8 cellular contexts compared by ENCODE assay signal in the genomic region with DNA sequence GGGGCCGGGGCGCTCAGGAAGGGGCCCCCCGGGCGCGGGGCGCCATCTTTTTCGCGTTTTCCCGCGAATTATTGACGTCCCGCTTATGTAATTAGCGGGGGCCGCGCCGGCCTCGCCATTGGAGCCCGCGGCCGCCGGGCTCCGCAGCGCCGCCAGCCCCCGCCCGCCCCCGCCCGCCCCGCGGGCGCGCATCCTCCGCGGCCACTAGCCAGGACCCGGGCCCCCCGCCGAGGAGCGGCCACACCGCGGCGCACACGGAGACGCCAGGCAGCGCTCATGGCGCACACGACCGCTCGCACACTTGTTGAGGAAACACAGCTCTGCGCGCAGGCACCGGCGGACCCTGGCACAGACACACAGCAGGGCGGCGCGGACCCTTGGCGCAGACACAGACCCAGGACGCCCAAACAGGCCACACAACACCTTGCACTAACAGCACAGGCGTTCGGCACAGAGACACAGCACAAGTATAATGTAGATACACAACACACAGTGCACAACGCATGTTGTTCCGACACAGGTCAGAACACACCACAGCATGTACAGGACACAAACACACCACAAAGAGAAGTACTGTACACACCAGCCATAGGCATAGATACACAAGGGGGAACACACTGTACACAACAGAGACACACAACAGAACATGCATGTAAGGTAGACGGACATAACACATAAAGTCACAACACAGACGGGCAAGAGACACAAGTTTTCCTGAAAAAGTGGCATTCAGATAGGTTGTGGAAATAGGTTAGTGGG. TPM values are rescaled to one million over a fixed set of nuclear protein-coding genes. Genes with fewer than 3 reads are reported as not detected.
DNase-seq lines count a peak whose midpoint lies in the region; ATAC-seq, FAIRE-seq and TF ChIP-seq lines count a peak whose summit lies in the region.

No MANE protein-coding gene starts in this region.

- in situ Hi-C loops in HepG2 (cut with HindIII; ENCODE audit: extremely low pct_ligation_motif_present, low pct_unique_long_range_greater_than_20kb), result no loop called here

- H3K4me2 ChIP-seq in HepG2 (ENCODE audit: low read depth, low read length), result peak overlapping the region; percentile 99

- H3K4me1 ChIP-seq in ACC112 (ENCODE audit: control insufficient read depth, insufficient read depth, low read length, unreplicated experiment) (peaks cover 39% of the 10 kb centered on the region), HepG2 (ENCODE audit: insufficient read depth, low read length) (peaks cover 45% of the 10 kb centered on the region)

- POLR2A ChIA-PET in HepG2 (lab: Yijun Ruan, JAX), result no interaction called here

- peak overlapping the region; percentile 84 for H3K9ac ChIP-seq in HepG2 (ENCODE audit: insufficient read depth, low read depth, low read length)

- ATAC-seq in GM18511 (IDR thresholded peaks at IDR 0.05; ENCODE audit: unreplicated experiment) (peak; percentile 46), HG03064 (IDR thresholded peaks at IDR 0.05; ENCODE audit: low read depth, unreplicated experiment) (peak; percentile 38), HepG2 (peak; percentile 57)

- peak; percentile 69 for TF ChIP-seq CTCF in HepG2 (CRISPR knock-in tag; IDR thresholded peaks at IDR 0.05)

- no peaks in the 10 kb centered on the region for H4K20me1 ChIP-seq in HepG2 (ENCODE audit: insufficient read depth, low read length)

- no peaks in the 10 kb centered on the region for H3K9me3 ChIP-seq in HepG2 (ENCODE audit: low read length)

- H2AFZ ChIP-seq in ACC112 (ENCODE audit: low read length, unreplicated experiment) (no peak overlapping the region), HepG2 (ENCODE audit: low read length) (peak overlapping the region; percentile 67)

- intact Hi-C loops in HepG2 (cut with micrococcal nuclease; ENCODE audit: unreplicated experiment), result loop anchor here (2.0 to 5.0 kb wide), 3 partner anchors 35 to 120 kb away; a partner anchor contains a TSS

- H3K27me3 ChIP-seq in ACC112 (ENCODE audit: insufficient read depth, low read length) (no peaks in the 10 kb centered on the region), HepG2 (ENCODE audit: control insufficient read depth in 1 of 2, insufficient read depth in 2 of 2, low read length in 2 of 2) (no peaks in the 10 kb centered on the region; a peak in 1 of 5 replicates)

- TF ChIP-seq EP300 in HepG2 (IDR thresholded peaks at IDR 0.05; ENCODE audit: low read depth in 2 of 2, low read length in 2 of 2), result no peak
- TF ChIP-seq EP300 in HepG2 (CRISPR knock-in tag; IDR thresholded peaks at IDR 0.05; ENCODE audit: borderline replicate concordance), result no peak

- WGBS in HepG2 (ENCODE audit: low lambda C conversion rate), result 9% methylated on average over 5 of the region's 63 CpGs

- peaks cover 12% of the 10 kb centered on the region; the same call in 1 of the 2 replicates for H3K36me3 ChIP-seq in ACC112 (ENCODE audit: insufficient read depth, low read length)
- peaks cover 8 to 24% of the 10 kb centered on the region in 2 experiments; a peak in 4 of 5 replicates for H3K36me3 ChIP-seq in HepG2 (replicated peaks in 1 of 2; ENCODE audit: control insufficient read depth in 1 of 2, insufficient read depth in 2 of 2, low read length in 2 of 2)

- peak; percentile 46 for FAIRE-seq in HepG2 (lab: Jason Lieb, UNC)

- H3K4me3 ChIP-seq in ACC112 (ENCODE audit: low read depth, low read length), result peak overlapping the region; percentile 76
- H3K4me3 ChIP-seq in HepG2 (replicated peaks in 1 of 3; ENCODE audit: insufficient read depth in 1 of 3, low read depth in 2 of 3, low read length in 3 of 3), result peak overlapping the region; percentile 55 to 89 (median 77)

- peak; percentile 31; the same call in 1 of the 2 replicates for TF ChIP-seq RAD21 in HepG2 (CRISPR knock-in tag; IDR thresholded peaks at IDR 0.05)

- peak; percentile 14 to 70; a peak in 3 of 4 replicates for TF ChIP-seq POLR2A in HepG2 (IDR thresholded peaks at IDR 0.05; ENCODE audit: insufficient read depth in 1 of 2, low read depth in 2 of 2, low read length in 2 of 2)

- DNase-seq in NCI-H2227 (lab: John Stamatoyannopoulos, UW; ENCODE audit: unreplicated experiment) (peak; percentile 88), dermis blood vessel endothelial cell (peak; percentile 81), HepG2 (ENCODE audit: low spot score) (peak; percentile 54)
- DNase-seq in activated CD4-positive, CD25-positive, alpha-beta regulatory T cell (lab: John Stamatoyannopoulos, UW), result peak in 3 of 4 experiments; percentile 49 to 64 (median 58)
- DNase-seq in stimulated activated CD4-positive, alpha-beta T cell treated with anti-CD3 and anti-CD28 coated beads, TNF-alpha, amount 100 ng/mL, for 48 hours (ENCODE audit: low read depth in 3 of 3), result peak; percentile 59 to 70 (median 70)

- H3K27ac ChIP-seq in ACC112 (ENCODE audit: low read depth, low read length) (peak overlapping the region; percentile 41), HepG2 (ENCODE audit: extremely low read length, insufficient read depth, low read length) (peak overlapping the region; percentile 74)

- TSS peak; percentile 75 for BruUV-seq in HepG2 (replicated peaks; lab: Mats Ljungman, UMichigan)

- CTCF ChIA-PET in HepG2 (lab: Yijun Ruan, JAX; ENCODE audit: low intra/inter-chr PET ratio, low total read pairs), result no interaction called here

- peaks cover 21% of the 10 kb centered on the region for H3K79me2 ChIP-seq in ACC112 (ENCODE audit: control insufficient read depth, insufficient read depth, low read length, unreplicated experiment)
- H3K79me2 ChIP-seq in HepG2 (ENCODE audit: insufficient read depth, low read length), result peaks cover 14% of the 10 kb centered on the region

RNA-seq across cellular contexts. Expression of a gene that starts 0.5 kb away (rescaled TPM):
- total RNA-seq in dermis blood vessel endothelial cell, result 20.4 and 81.7 TPM in 2 replicates
- 38.9 and 41.3 TPM in 2 replicates for total RNA-seq in HepG2 (2016; rRNA removed; fragmentation: Illumina TruSeq; extraction: Trizol)
- 37.4 and 48.9 TPM in 2 replicates for total RNA-seq in HepG2 (2016; cell fraction: cytosol; rRNA removed; fragmentation: Illumina TruSeq; extraction: Trizol; ENCODE audit: low read depth)
- total RNA-seq in HepG2 (2016; cell fraction: insoluble cytoplasmic fraction; rRNA removed; fragmentation: Illumina TruSeq; extraction: Trizol), result 37.1 and 41.5 TPM in 2 replicates
- 43.2 and 56.9 TPM in 2 replicates for total RNA-seq in HepG2 (2016; cell fraction: membrane; rRNA removed; fragmentation: Illumina TruSeq; extraction: Trizol)
- total RNA-seq in HepG2 (2016; cell fraction: nucleus; rRNA removed; fragmentation: Illumina TruSeq; extraction: Trizol), result 34.7 and 40.7 TPM in 2 replicates
- polyA plus RNA-seq in HepG2 (2011; rRNA removed), result 25.5 and 29.7 TPM in 2 replicates
- polyA plus RNA-seq in HepG2 (2011; cell fraction: cytosol; rRNA removed), result 20.2 and 33.0 TPM in 2 replicates
- 61.0 and 76.3 TPM in 2 replicates for polyA plus RNA-seq in HepG2 (2011; cell fraction: nucleus; rRNA removed)
- 20.3 and 24.3 TPM in 2 replicates for polyA plus RNA-seq in HepG2 (2012)
- 79.2 and 107 TPM in 2 replicates for polyA plus RNA-seq in HepG2 (2016; cell fraction: cytosol; fragmentation: Illumina TruSeq; extraction: Trizol; ENCODE audit: low read depth)
- 42.2 and 45.3 TPM in 2 replicates for polyA plus RNA-seq in HepG2 (2016; cell fraction: insoluble cytoplasmic fraction; fragmentation: Illumina TruSeq; extraction: Trizol; ENCODE audit: low read depth)
- polyA plus RNA-seq in HepG2 (2016; cell fraction: membrane; fragmentation: Illumina TruSeq; extraction: Trizol; ENCODE audit: low read depth), result 66.8 and 74.2 TPM in 2 replicates
- polyA plus RNA-seq in HepG2 (2016; cell fraction: nucleus; fragmentation: Illumina TruSeq; extraction: Trizol; ENCODE audit: insufficient read depth, low read depth), result 60.4 and 66.8 TPM in 2 replicates
- 67.2 and 159 TPM in 2 replicates for polyA minus RNA-seq in HepG2 (2011; rRNA and poly(A)+ RNA removed; ENCODE audit: low replicate concordance)
- 15.8 and 17.7 TPM in 2 replicates for polyA minus RNA-seq in HepG2 (2011; cell fraction: cytosol; rRNA and poly(A)+ RNA removed)
- 34.7 and 42.2 TPM in 2 replicates for polyA minus RNA-seq in HepG2 (2011; cell fraction: nucleus; rRNA and poly(A)+ RNA removed)

RNA-seq across cellular contexts. Expression of a gene that starts 34.7 kb away (rescaled TPM):
- total RNA-seq in dermis blood vessel endothelial cell (21.8 and 33.9 TPM in 2 replicates), HepG2 (2016; rRNA removed; fragmentation: Illumina TruSeq; extraction: Trizol) (18.1 and 32.6 TPM in 2 replicates)
- 4.5 and 4.8 TPM in 2 replicates for total RNA-seq in HepG2 (2016; cell fraction: cytosol; rRNA removed; fragmentation: Illumina TruSeq; extraction: Trizol; ENCODE audit: low read depth)
- total RNA-seq in HepG2 (2016; cell fraction: insoluble cytoplasmic fraction; rRNA removed; fragmentation: Illumina TruSeq; extraction: Trizol), result 18.2 and 34.4 TPM in 2 replicates
- 10.6 and 10.9 TPM in 2 replicates for total RNA-seq in HepG2 (2016; cell fraction: membrane; rRNA removed; fragmentation: Illumina TruSeq; extraction: Trizol)
- 12.4 and 13.6 TPM in 2 replicates for total RNA-seq in HepG2 (2016; cell fraction: nucleus; rRNA removed; fragmentation: Illumina TruSeq; extraction: Trizol)
- 10.6 and 12.7 TPM in 2 replicates for polyA plus RNA-seq in HepG2 (2011; rRNA removed)
- 5.4 and 8.9 TPM in 2 replicates for polyA plus RNA-seq in HepG2 (2011; cell fraction: cytosol; rRNA removed)
- 3.1 and 5.2 TPM in 2 replicates for polyA plus RNA-seq in HepG2 (2011; cell fraction: nucleus; rRNA removed)
- 9.2 and 10.8 TPM in 2 replicates for polyA plus RNA-seq in HepG2 (2012)
- polyA plus RNA-seq in HepG2 (2016; cell fraction: cytosol; fragmentation: Illumina TruSeq; extraction: Trizol; ENCODE audit: low read depth), result 1.4 and 1.6 TPM in 2 replicates
- 28.5 and 31.9 TPM in 2 replicates for polyA plus RNA-seq in HepG2 (2016; cell fraction: insoluble cytoplasmic fraction; fragmentation: Illumina TruSeq; extraction: Trizol; ENCODE audit: low read depth)
- polyA plus RNA-seq in HepG2 (2016; cell fraction: membrane; fragmentation: Illumina TruSeq; extraction: Trizol; ENCODE audit: low read depth), result 5.5 and 6.3 TPM in 2 replicates
- polyA plus RNA-seq in HepG2 (2016; cell fraction: nucleus; fragmentation: Illumina TruSeq; extraction: Trizol; ENCODE audit: insufficient read depth, low read depth), result 15.3 and 18.2 TPM in 2 replicates
- polyA minus RNA-seq in HepG2 (2011; rRNA and poly(A)+ RNA removed; ENCODE audit: low replicate concordance), result 11.4 and 32.6 TPM in 2 replicates
- 10.7 and 13.2 TPM in 2 replicates for polyA minus RNA-seq in HepG2 (2011; cell fraction: cytosol; rRNA and poly(A)+ RNA removed)
- 14.9 and 16.2 TPM in 2 replicates for polyA minus RNA-seq in HepG2 (2011; cell fraction: nucleus; rRNA and poly(A)+ RNA removed)

RNA-seq across cellular contexts. Expression of a gene that starts 49.1 kb away (rescaled TPM):
- total RNA-seq in dermis blood vessel endothelial cell (1.1 and 4.4 TPM in 2 replicates), HepG2 (2016; rRNA removed; fragmentation: Illumina TruSeq; extraction: Trizol) (0.11 and 0.44 TPM in 2 replicates)
- 0.09 and 0.10 TPM in 2 replicates for total RNA-seq in HepG2 (2016; cell fraction: cytosol; rRNA removed; fragmentation: Illumina TruSeq; extraction: Trizol; ENCODE audit: low read depth)
- 0.25 and 0.39 TPM in 2 replicates for total RNA-seq in HepG2 (2016; cell fraction: insoluble cytoplasmic fraction; rRNA removed; fragmentation: Illumina TruSeq; extraction: Trizol)
- total RNA-seq in HepG2 (2016; cell fraction: membrane; rRNA removed; fragmentation: Illumina TruSeq; extraction: Trizol), result 0.09 and 0.21 TPM in 2 replicates
- total RNA-seq in HepG2 (2016; cell fraction: nucleus; rRNA removed; fragmentation: Illumina TruSeq; extraction: Trizol), result 0.75 and 0.87 TPM in 2 replicates
- 1.0 and 1.8 TPM in 2 replicates for polyA plus RNA-seq in HepG2 (2011; rRNA removed)
- 0.48 and 0.60 TPM in 2 replicates for polyA plus RNA-seq in HepG2 (2011; cell fraction: cytosol; rRNA removed)
- polyA plus RNA-seq in HepG2 (2011; cell fraction: nucleus; rRNA removed), result 5.5 and 7.6 TPM in 2 replicates
- 0.59 and 0.96 TPM in 2 replicates for polyA plus RNA-seq in HepG2 (2012)
- 0.07 and 0.10 TPM in 2 replicates for polyA plus RNA-seq in HepG2 (2016; cell fraction: cytosol; fragmentation: Illumina TruSeq; extraction: Trizol; ENCODE audit: low read depth)
- 0.19 and 0.26 TPM in 2 replicates for polyA plus RNA-seq in HepG2 (2016; cell fraction: insoluble cytoplasmic fraction; fragmentation: Illumina TruSeq; extraction: Trizol; ENCODE audit: low read depth)
- 0.09 and 0.19 TPM in 2 replicates for polyA plus RNA-seq in HepG2 (2016; cell fraction: membrane; fragmentation: Illumina TruSeq; extraction: Trizol; ENCODE audit: low read depth)
- polyA plus RNA-seq in HepG2 (2016; cell fraction: nucleus; fragmentation: Illumina TruSeq; extraction: Trizol; ENCODE audit: insufficient read depth, low read depth), result 2.2 TPM in 2 replicates
- polyA minus RNA-seq in HepG2 (2011; rRNA and poly(A)+ RNA removed; ENCODE audit: low replicate concordance), result 0.91 and 1.4 TPM in 2 replicates
- 0.09 and 0.20 TPM in 2 replicates for polyA minus RNA-seq in HepG2 (2011; cell fraction: cytosol; rRNA and poly(A)+ RNA removed)
- 3.5 and 3.7 TPM in 2 replicates for polyA minus RNA-seq in HepG2 (2011; cell fraction: nucleus; rRNA and poly(A)+ RNA removed)

Comparison
In these comparisons a context has a peak if more than half of its experiments do, and no peak if none do; other contexts are left out.
1. Peak in every context shown above with its lines: DNase-seq, ATAC-seq, H3K4me3 ChIP-seq and H3K27ac ChIP-seq.